Comparison of ENCODE assay signal across 7 cellular contexts in genomic region chr22:50626856-50627451, GRCh38. TPM values are rescaled to one million over a fixed set of nuclear protein-coding genes. Genes with fewer than 3 reads are reported as not detected.
DNase-seq lines count a peak whose midpoint lies in the region; ATAC-seq and FAIRE-seq lines count a peak whose summit lies in the region.
"Had no signal": no experiment of that assay in that cellular context is flagged by ENCODE, and none has a peak within 500 bp of the region (broad histone marks: within the 10 kb centered on the region; RNA-seq: fewer than 3 reads in every experiment).

No MANE protein-coding gene starts in this region.

- H3K9me3 ChIP-seq in KOPT-K1 (ENCODE audit: insufficient read depth, low read length, poor library complexity, severe bottlenecking) (no peaks in the 10 kb centered on the region), small intestine (ENCODE audit: control insufficient read depth, low read depth) (no peaks in the 10 kb centered on the region)

- H3K27ac ChIP-seq in KOPT-K1 (ENCODE audit: low read depth, low read length, poor library complexity, severe bottlenecking) = peak overlapping the region; percentile 75
- H3K27ac ChIP-seq in rectal smooth muscle tissue (ENCODE audit: low read depth, low read length) = no peak overlapping the region
- H3K27ac ChIP-seq in small intestine (ENCODE audit: low read depth in 1 of 2, low read length in 1 of 2) = peak overlapping the region in 1 of 2 donors; percentile 87

- H3K4me1 ChIP-seq in rectal smooth muscle tissue (ENCODE audit: control insufficient read depth, insufficient read depth, low read length) (peaks cover 7% of the 10 kb centered on the region), small intestine (ENCODE audit: control insufficient read depth in 2 of 2, insufficient read depth in 1 of 2, low read depth in 1 of 2, low read length in 1 of 2) (peaks cover 5 to 12% of the 10 kb centered on the region in 2 donors)

- DNase-seq in ecto neural progenitor cell (ENCODE audit: low spot score) (peak; percentile 55), NCI-H1436 (lab: John Stamatoyannopoulos, UW) (no peak), small intestine (no peak)

- H3K27me3 ChIP-seq in rectal smooth muscle tissue (ENCODE audit: control insufficient read depth, insufficient read depth, low read length) = no peaks in the 10 kb centered on the region
- H3K27me3 ChIP-seq in small intestine (ENCODE audit: control insufficient read depth in 2 of 2, insufficient read depth in 2 of 2, low read length in 2 of 2) = no peaks in the 10 kb centered on the region

- no peak for ATAC-seq in GM21717 (IDR thresholded peaks at IDR 0.05; ENCODE audit: unreplicated experiment)

- H3K4me3 ChIP-seq in rectal smooth muscle tissue (ENCODE audit: low read length) (peak overlapping the region; percentile 88), small intestine (ENCODE audit: low read depth in 1 of 2, low read length in 2 of 2) (peak overlapping the region in 1 of 2 donors; percentile 93)

- no peaks in the 10 kb centered on the region for H3K36me3 ChIP-seq in KOPT-K1 (ENCODE audit: insufficient read depth, low read length)
- H3K36me3 ChIP-seq in rectal smooth muscle tissue (ENCODE audit: control insufficient read depth, insufficient read depth, low read length) = no peaks in the 10 kb centered on the region
- no peaks in the 10 kb centered on the region for H3K36me3 ChIP-seq in small intestine (ENCODE audit: control insufficient read depth in 2 of 2, insufficient read depth in 2 of 2, low read length in 2 of 2)

- FAIRE-seq in small intestine (lab: Jason Lieb, UNC) = no peak
- FAIRE-seq: endometrium had no signal

- peak overlapping the region; percentile 32 for H3K9ac ChIP-seq in rectal smooth muscle tissue (ENCODE audit: low read length)

- WGBS in small intestine, 3 donors = 60 to 87% (median 78%) methylated on average over 28 to 32 of the region's 32 CpGs

RNA-seq across cellular contexts. Expression of gene ARSA, which starts 1.0 kb away (rescaled TPM):
- 10 to 100 TPM; 28.2 to 85.9 (median 79.8) TPM for polyA plus RNA-seq in small intestine

RNA-seq across cellular contexts. Expression of gene MAPK8IP2, which starts 26.4 kb away (rescaled TPM):
- 1 to 10 TPM in 1 of 3 donors, under 1 TPM in 2; 0.22 to 3.5 (median 0.27) TPM for polyA plus RNA-seq in small intestine

RNA-seq across cellular contexts. Expression of gene CHKB, which starts 44.3 kb away (rescaled TPM):
- polyA plus RNA-seq in small intestine = 100 to 1,000 TPM in 2 of 3 donors, 10 to 100 TPM in 1; 61.2 to 371 (median 336) TPM

RNA-seq across cellular contexts. Expression of gene SHANK3, which starts 45.7 kb away (rescaled TPM):
- 10 to 100 TPM in 1 of 3 donors, under 1 TPM in 2; 0.27 to 10.0 (median 0.45) TPM for polyA plus RNA-seq in small intestine

RNA-seq across cellular contexts. Expression of gene CPT1B, which starts 48.7 kb away (rescaled TPM):
- 100 to 1,000 TPM in 1 of 3 donors, 10 to 100 TPM in 2; 14.6 to 115 (median 54.3) TPM for polyA plus RNA-seq in small intestine
